In genomic region chr2:164717000-164717597, GRCh38 we compare ENCODE assay signal across 8 cellular contexts.
DNase-seq lines count a peak whose midpoint lies in the region; FAIRE-seq and TF ChIP-seq lines count a peak whose summit lies in the region.

No MANE protein-coding gene starts in this region.

- no peak overlapping the region for H3K27ac Mint-ChIP-seq in brain

- no peaks in the 10 kb centered on the region for H3K27me3 Mint-ChIP-seq in brain

- no peaks in the 10 kb centered on the region for H3K36me3 ChIP-seq in KMS-11 (ENCODE audit: insufficient read depth)

- H3K4me1 Mint-ChIP-seq in brain: peaks cover 30% of the 10 kb centered on the region

- H3K79me2 ChIP-seq in KMS-11 (ENCODE audit: insufficient read depth, low read depth): no peaks in the 10 kb centered on the region

- H3K4me2 ChIP-seq in KMS-11: no peak overlapping the region

- no peaks in the 10 kb centered on the region for H3K27me3 ChIP-seq in KMS-11 (ENCODE audit: insufficient read depth, low read depth)

- no peaks in the 10 kb centered on the region for H3K9me3 Mint-ChIP-seq in brain

- H3K27ac ChIP-seq in KMS-11: no peak overlapping the region

- H3K4me3 Mint-ChIP-seq in brain: no peak overlapping the region

- no peaks in the 10 kb centered on the region for H3K36me3 Mint-ChIP-seq in brain

- TF ChIP-seq CTCF in KMS-11 (conservative IDR thresholded peaks at IDR 0.05; ENCODE audit: low read depth, low read length) (peak; percentile 76), brain (conservative IDR thresholded peaks at IDR 0.05) (peak; percentile 77 to 78)

- no peaks in the 10 kb centered on the region for H4K20me1 ChIP-seq in KMS-11 (ENCODE audit: insufficient read depth)

- no peak overlapping the region for H3K9ac ChIP-seq in KMS-11

- H3K4me3 ChIP-seq in KMS-11 (IDR thresholded peaks at IDR 0.05; ENCODE audit: insufficient read depth, low read depth, low read length): no peak overlapping the region

- DNase-seq in DMS114 treated with DMSO at 0.1 percent for 48 hours (lab: John Stamatoyannopoulos, UW; ENCODE audit: unreplicated experiment) (peak; percentile 1), myocyte (ENCODE audit: low read depth) (peak; percentile 60), GM12892 (ENCODE audit: insufficient read length) (no peak), NCI-H1092 (lab: John Stamatoyannopoulos, UW) (no peak)
- DNase-seq in stimulated activated CD4-positive, alpha-beta T cell treated with anti-CD3 and anti-CD28 coated beads, Interleukin-2, amount 100 ng/mL, for 48 hours: no peak
- no peak for DNase-seq in activated naive CD4-positive, alpha-beta T cell (lab: John Stamatoyannopoulos, UW)

- no peak overlapping the region for H2AFZ ChIP-seq in KMS-11 (ENCODE audit: low read depth)

- FAIRE-seq in GM12892 (lab: Jason Lieb, UNC): no peak

- H3K4me1 ChIP-seq in KMS-11 (ENCODE audit: low read depth, poor library complexity, severe bottlenecking): no peaks in the 10 kb centered on the region

- no peak for TF ChIP-seq POLR2A in GM12892 (IDR thresholded peaks at IDR 0.05; ENCODE audit: low read depth, low read length)

Comparison
In these comparisons a context has a peak if more than half of its experiments do, and no peak if none do; other contexts are left out.
1. DNase-seq: peak in DMS114 treated with DMSO at 0.1 percent for 48 hours (single experiment) and myocyte (single experiment); none in GM12892 (single experiment), stimulated activated CD4-positive, alpha-beta T cell treated with anti-CD3 and anti-CD28 coated beads, Interleukin-2, amount 100 ng/mL, for 48 hours (0 of 2), activated naive CD4-positive, alpha-beta T cell (0 of 4) and NCI-H1092 (single experiment).